1 cellular context compared by ENCODE assay signal in the genomic region with DNA sequence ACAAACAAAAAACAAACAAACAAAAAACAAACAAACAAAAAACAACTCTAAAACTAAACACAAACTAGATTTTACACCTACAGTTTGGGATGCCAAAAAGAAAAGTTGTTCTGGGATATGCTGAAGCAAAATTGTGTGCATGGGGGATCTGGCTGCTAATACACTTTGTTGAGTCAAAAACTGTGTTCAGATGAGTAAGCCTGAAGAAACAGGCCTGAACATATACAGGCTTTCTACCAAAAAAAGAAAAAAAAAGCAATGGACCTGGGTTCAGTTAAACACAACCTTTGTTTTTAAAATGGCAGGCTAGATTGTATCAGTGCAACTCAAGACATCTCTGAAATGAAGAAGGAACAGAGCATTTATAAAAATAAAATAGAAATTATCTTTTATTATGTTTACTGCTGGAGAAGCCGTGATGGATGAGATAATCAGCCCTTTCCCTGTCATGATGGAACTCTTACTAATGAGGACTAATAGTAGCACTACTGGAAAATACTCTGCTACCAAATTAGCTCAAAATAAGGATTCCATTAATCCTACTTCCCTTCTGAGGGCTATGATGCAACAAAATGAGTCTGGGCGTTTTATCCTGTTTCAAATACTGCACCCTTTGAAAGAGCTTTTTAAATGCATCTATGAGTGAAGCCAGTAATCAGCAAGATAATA.
TF ChIP-seq lines count a peak whose summit lies in the region.

No MANE protein-coding gene starts in this region.

TF ChIP-seq in GM23338, 12 proteins besides CTCF, POLR2A, EP300 and RAD21 (continued from another document):
- TF ChIP-seq, protein P1, sequence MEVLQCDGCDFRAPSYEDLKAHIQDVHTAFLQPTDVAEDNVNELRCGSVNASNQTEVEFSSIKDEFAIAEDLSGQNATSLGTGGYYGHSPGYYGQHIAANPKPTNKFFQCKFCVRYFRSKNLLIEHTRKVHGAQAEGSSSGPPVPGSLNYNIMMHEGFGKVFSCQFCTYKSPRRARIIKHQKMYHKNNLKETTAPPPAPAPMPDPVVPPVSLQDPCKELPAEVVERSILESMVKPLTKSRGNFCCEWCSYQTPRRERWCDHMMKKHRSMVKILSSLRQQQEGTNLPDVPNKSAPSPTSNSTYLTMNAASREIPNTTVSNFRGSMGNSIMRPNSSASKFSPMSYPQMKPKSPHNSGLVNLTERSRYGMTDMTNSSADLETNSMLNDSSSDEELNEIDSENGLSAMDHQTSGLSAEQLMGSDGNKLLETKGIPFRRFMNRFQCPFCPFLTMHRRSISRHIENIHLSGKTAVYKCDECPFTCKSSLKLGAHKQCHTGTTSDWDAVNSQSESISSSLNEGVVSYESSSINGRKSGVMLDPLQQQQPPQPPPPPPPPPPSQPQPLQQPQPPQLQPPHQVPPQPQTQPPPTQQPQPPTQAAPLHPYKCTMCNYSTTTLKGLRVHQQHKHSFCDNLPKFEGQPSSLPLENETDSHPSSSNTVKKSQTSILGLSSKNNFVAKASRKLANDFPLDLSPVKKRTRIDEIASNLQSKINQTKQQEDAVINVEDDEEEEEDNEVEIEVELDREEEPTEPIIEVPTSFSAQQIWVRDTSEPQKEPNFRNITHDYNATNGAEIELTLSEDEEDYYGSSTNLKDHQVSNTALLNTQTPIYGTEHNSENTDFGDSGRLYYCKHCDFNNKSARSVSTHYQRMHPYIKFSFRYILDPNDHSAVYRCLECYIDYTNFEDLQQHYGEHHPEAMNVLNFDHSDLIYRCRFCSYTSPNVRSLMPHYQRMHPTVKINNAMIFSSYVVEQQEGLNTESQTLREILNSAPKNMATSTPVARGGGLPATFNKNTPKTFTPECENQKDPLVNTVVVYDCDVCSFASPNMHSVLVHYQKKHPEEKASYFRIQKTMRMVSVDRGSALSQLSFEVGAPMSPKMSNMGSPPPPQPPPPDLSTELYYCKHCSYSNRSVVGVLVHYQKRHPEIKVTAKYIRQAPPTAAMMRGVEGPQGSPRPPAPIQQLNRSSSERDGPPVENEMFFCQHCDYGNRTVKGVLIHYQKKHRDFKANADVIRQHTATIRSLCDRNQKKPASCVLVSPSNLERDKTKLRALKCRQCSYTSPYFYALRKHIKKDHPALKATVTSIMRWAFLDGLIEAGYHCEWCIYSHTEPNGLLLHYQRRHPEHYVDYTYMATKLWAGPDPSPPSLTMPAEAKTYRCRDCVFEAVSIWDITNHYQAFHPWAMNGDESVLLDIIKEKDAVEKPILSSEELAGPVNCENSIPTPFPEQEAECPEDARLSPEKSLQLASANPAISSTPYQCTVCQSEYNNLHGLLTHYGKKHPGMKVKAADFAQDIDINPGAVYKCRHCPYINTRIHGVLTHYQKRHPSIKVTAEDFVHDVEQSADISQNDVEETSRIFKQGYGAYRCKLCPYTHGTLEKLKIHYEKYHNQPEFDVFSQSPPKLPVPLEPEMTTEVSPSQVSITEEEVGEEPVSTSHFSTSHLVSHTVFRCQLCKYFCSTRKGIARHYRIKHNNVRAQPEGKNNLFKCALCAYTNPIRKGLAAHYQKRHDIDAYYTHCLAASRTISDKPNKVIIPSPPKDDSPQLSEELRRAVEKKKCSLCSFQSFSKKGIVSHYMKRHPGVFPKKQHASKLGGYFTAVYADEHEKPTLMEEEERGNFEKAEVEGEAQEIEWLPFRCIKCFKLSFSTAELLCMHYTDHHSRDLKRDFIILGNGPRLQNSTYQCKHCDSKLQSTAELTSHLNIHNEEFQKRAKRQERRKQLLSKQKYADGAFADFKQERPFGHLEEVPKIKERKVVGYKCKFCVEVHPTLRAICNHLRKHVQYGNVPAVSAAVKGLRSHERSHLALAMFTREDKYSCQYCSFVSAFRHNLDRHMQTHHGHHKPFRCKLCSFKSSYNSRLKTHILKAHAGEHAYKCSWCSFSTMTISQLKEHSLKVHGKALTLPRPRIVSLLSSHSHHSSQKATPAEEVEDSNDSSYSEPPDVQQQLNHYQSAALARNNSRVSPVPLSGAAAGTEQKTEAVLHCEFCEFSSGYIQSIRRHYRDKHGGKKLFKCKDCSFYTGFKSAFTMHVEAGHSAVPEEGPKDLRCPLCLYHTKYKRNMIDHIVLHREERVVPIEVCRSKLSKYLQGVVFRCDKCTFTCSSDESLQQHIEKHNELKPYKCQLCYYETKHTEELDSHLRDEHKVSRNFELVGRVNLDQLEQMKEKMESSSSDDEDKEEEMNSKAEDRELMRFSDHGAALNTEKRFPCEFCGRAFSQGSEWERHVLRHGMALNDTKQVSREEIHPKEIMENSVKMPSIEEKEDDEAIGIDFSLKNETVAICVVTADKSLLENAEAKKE (CRISPR knock-in tag; IDR thresholded peaks at IDR 0.05) = no peak
- TF ChIP-seq EZH2phosphoT487 (IDR thresholded peaks at IDR 0.05; ENCODE audit: unreplicated experiment) (no peak), CREB1 (CRISPR knock-in tag; IDR thresholded peaks at IDR 0.05; ENCODE audit: low read depth) (no peak), JUNB (IDR thresholded peaks at IDR 0.05; ENCODE audit: unreplicated experiment) (no peak)
- TF ChIP-seq, protein P2, sequence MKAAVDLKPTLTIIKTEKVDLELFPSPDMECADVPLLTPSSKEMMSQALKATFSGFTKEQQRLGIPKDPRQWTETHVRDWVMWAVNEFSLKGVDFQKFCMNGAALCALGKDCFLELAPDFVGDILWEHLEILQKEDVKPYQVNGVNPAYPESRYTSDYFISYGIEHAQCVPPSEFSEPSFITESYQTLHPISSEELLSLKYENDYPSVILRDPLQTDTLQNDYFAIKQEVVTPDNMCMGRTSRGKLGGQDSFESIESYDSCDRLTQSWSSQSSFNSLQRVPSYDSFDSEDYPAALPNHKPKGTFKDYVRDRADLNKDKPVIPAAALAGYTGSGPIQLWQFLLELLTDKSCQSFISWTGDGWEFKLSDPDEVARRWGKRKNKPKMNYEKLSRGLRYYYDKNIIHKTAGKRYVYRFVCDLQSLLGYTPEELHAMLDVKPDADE (IDR thresholded peaks at IDR 0.05) = no peak
